ENCODE assay signal across 14 cellular contexts in genomic region chr7:151897201-151897711, GRCh38. TPM values are rescaled to one million over a fixed set of nuclear protein-coding genes. Genes with fewer than 3 reads are reported as not detected.
DNase-seq lines count a peak whose midpoint lies in the region; ATAC-seq and TF ChIP-seq lines count a peak whose summit lies in the region.
"Had no signal": no experiment of that assay in that cellular context is flagged by ENCODE, and none has a peak within 500 bp of the region (broad histone marks: within the 10 kb centered on the region; RNA-seq: fewer than 3 reads in every experiment).

No MANE protein-coding gene starts in this region.

- no TSS peak for BruUV-seq in mammary epithelial cell (replicated peaks; lab: Mats Ljungman, UMichigan)

- H4K20me1 ChIP-seq in mammary epithelial cell (ENCODE audit: insufficient read depth, low read length), result no peaks in the 10 kb centered on the region

- in situ Hi-C loops in mammary epithelial cell (cut with MboI; ENCODE audit: low sequenced_read_pairs in 2 of 2), result no loop called here

- H3K9ac ChIP-seq in mammary epithelial cell (ENCODE audit: insufficient read depth, low read length), result no peak overlapping the region

- H3K4me3 ChIP-seq in mammary epithelial cell (replicated peaks in 1 of 3; ENCODE audit: insufficient read depth in 1 of 3, low read depth in 2 of 3, low read length in 3 of 3) (no peak overlapping the region), stomach (peak overlapping the region in 2 of 4 donors; percentile 6 to 26)
- H3K4me3 ChIP-seq: SJSA1 had no signal

- CTCF ChIA-PET in mammary epithelial cell (lab: Charles Lee; ENCODE audit: low non-redundant PET), result no interaction called here

- no peak for TF ChIP-seq EP300 in stomach (IDR thresholded peaks at IDR 0.05)

- 1% methylated on average over 13 of the region's 15 CpGs for WGBS in mammary epithelial cell (ENCODE audit: low coverage, missing lambda C conversion rate)
- 21 to 39% (median 30%) methylated on average over 14 to 15 of the region's 15 CpGs for WGBS in stomach, 5 donors

- H3K79me2 ChIP-seq in mammary epithelial cell (ENCODE audit: insufficient read depth, low read length), result no peaks in the 10 kb centered on the region

- no peak overlapping the region for H3K27ac ChIP-seq in mammary epithelial cell (ENCODE audit: insufficient read depth, low read depth, low read length)
- no peak overlapping the region for H3K27ac ChIP-seq in stomach
- H3K27ac ChIP-seq: SJSA1 had no signal

- H3K36me3 ChIP-seq in mammary epithelial cell (ENCODE audit: insufficient read depth, low read length) (no peaks in the 10 kb centered on the region), stomach (no peaks in the 10 kb centered on the region)
- H3K36me3 ChIP-seq: SJSA1 had no signal

- dilution Hi-C loops in mammary epithelial cell (cut with HindIII; ENCODE audit: low sequenced_read_pairs), result no loop called here

- intact Hi-C loops in mammary epithelial cell (cut with micrococcal nuclease), result no loop called here
- intact Hi-C loops in left colon (cut with DNase I, micrococcal nuclease), result no loop called here
- intact Hi-C loops in stomach (cut with DNase I; ENCODE audit: low total_unique reads), result no loop called here

- peak overlapping the region; percentile 47 for H3K4me2 ChIP-seq in mammary epithelial cell (ENCODE audit: insufficient read depth, low read depth, low read length)

- peak; percentile 61 for ATAC-seq in left colon
- ATAC-seq: activated CD4-positive, alpha-beta T cell treated with anti-CD3 and anti-CD28 coated beads for 36 hours had no signal

- no peaks in the 10 kb centered on the region for H3K9me3 ChIP-seq in mammary epithelial cell (replicated peaks; ENCODE audit: insufficient read depth, low read length)
- no peaks in the 10 kb centered on the region for H3K9me3 ChIP-seq in stomach
- H3K9me3 ChIP-seq: SJSA1 had no signal

- no peaks in the 10 kb centered on the region for H3K27me3 ChIP-seq in mammary epithelial cell (ENCODE audit: insufficient read depth, low read length)
- H3K27me3 ChIP-seq in stomach, result peaks cover 0 to 15% (median 0%) of the 10 kb centered on the region in 3 donors

- peak overlapping the region; percentile 47 for H2AFZ ChIP-seq in mammary epithelial cell (ENCODE audit: low read depth, low read length)

- TF ChIP-seq POLR2A in stomach (IDR thresholded peaks at IDR 0.05), result no peak

- DNase-seq in NCI-H748 (lab: John Stamatoyannopoulos, UW; ENCODE audit: unreplicated experiment) (peak; percentile 31), NCI-H748 treated with DMSO at 0.1 percent for 48 hours (lab: John Stamatoyannopoulos, UW) (no peak), mammary epithelial cell (peak; percentile 11), left colon (peak; percentile 59 to 64), stomach (peak; percentile 43), NCI-H2196 (lab: John Stamatoyannopoulos, UW; ENCODE audit: unreplicated experiment) (no peak), occipital lobe (lab: John Stamatoyannopoulos, UW) (no peak), GM10266 (ENCODE audit: extremely low spot score) (no peak)
- DNase-seq: activated CD4-positive, alpha-beta T cell treated with anti-CD3 and anti-CD28 coated beads for 36 hours; activated gamma-delta T cell treated with Interleukin-2 at 50 U/mL for 16 hours; midbrain; NCI-H345; stimulated activated CD4-positive, alpha-beta T cell treated with anti-CD3 and anti-CD28 coated beads, Interleukin-15, amount 100 ng/mL, for 24 hours had no signal

- peak in 1 of 2 donors; percentile 11 for TF ChIP-seq CTCF in mammary epithelial cell (conservative IDR thresholded peaks at IDR 0.05 in 1 of 2, IDR thresholded peaks at IDR 0.05 in 1 of 2; ENCODE audit: extremely low read depth in 1 of 2, insufficient read depth in 1 of 2, low read depth in 1 of 2, low read length in 2 of 2)
- no peak for TF ChIP-seq CTCF in stomach (IDR thresholded peaks at IDR 0.05)
- TF ChIP-seq CTCF in GM10266 (IDR thresholded peaks at IDR 0.05; ENCODE audit: control insufficient read depth, insufficient read depth, low read depth, missing control alignments), result no peak

- H3K4me1 ChIP-seq in mammary epithelial cell (ENCODE audit: insufficient read depth, low read length) (peaks cover 10% of the 10 kb centered on the region), stomach (peaks cover 0 to 20% (median 10%) of the 10 kb centered on the region in 4 donors)

RNA-seq across cellular contexts. Expression of gene PRKAG2, which starts 20.3 kb away (rescaled TPM):
- 10 to 100 TPM; 30.3 to 37.1 TPM for total RNA-seq in mammary epithelial cell
- polyA plus RNA-seq in mammary epithelial cell, result 30.2 TPM
- polyA minus RNA-seq in mammary epithelial cell, result 30.7 TPM
- total RNA-seq in left colon, result 10 to 100 TPM; 46.1 to 54.6 TPM
- total RNA-seq in stomach, result 100 to 1,000 TPM in 1 of 5 donors, 10 to 100 TPM in 4; 56.7 to 302 (median 70.3) TPM
- 10 to 100 TPM; 19.9 to 27.9 (median 26.3) TPM for polyA plus RNA-seq in stomach
- 32.9 TPM for total RNA-seq in occipital lobe

RNA-seq across cellular contexts. Expression of gene GALNTL5, which starts 59.0 kb away (rescaled TPM):
- total RNA-seq in mammary epithelial cell (not detected), left colon (not detected), stomach (not detected), occipital lobe (not detected)
- polyA plus RNA-seq in mammary epithelial cell (not detected), stomach (not detected)
- not detected for polyA minus RNA-seq in mammary epithelial cell
- total RNA-seq: activated CD4-positive, alpha-beta T cell treated with anti-CD3 and anti-CD28 coated beads for 36 hours; SJSA1 had no signal

Comparison
In these comparisons a context has a peak if more than half of its experiments do, and no peak if none do; other contexts are left out.
1. DNase-seq: peak in NCI-H748 (single experiment), mammary epithelial cell (single experiment), left colon (2 of 2) and stomach (single experiment); none in NCI-H748 treated with DMSO at 0.1 percent for 48 hours (single experiment), NCI-H2196 (single experiment), occipital lobe (single experiment) and GM10266 (single experiment).